ENCODE assay signal across 13 cellular contexts in the genomic region with DNA sequence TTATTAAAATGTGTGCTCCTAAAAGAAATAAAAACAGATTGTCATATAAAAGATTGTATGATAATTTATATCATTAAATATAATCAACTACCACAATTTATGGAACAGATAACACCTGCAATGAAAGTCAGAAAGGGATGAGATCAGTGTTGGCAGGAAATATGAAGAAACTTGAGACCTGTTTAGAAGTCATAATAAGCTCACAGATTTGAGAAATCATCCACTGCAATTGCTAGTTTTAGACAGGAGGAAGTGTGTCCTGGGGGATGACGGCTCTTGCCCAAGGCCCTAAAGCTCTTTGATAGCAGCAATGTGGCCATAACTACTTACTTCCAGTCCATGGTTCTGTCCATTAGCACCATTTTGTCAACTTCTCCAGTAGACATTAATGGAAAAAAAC.
DNase-seq lines count a peak whose midpoint lies in the region; ATAC-seq and TF ChIP-seq lines count a peak whose summit lies in the region.
"Had no signal": no experiment of that assay in that cellular context is flagged by ENCODE, and none has a peak within 500 bp of the region (broad histone marks: within the 10 kb centered on the region; RNA-seq: fewer than 3 reads in every experiment).

No MANE protein-coding gene starts in this region.

- no peak overlapping the region for H4K5ac ChIP-seq in IMR-90 (ENCODE audit: low read depth, low read length)
- H4K5ac ChIP-seq in mesendoderm (ENCODE audit: low read length) = no peak overlapping the region

- no peak overlapping the region for H2AK9ac ChIP-seq in IMR-90 (replicated peaks; ENCODE audit: low read depth, low read length, poor library complexity)

- no peak overlapping the region for H3K56ac ChIP-seq in IMR-90 (ENCODE audit: extremely low read depth, insufficient read depth, low read length)
- no peak overlapping the region for H3K56ac ChIP-seq in mesendoderm (ENCODE audit: low read length)

- TF ChIP-seq POLR2A in IMR-90 (IDR thresholded peaks at IDR 0.05; ENCODE audit: low read depth, low read length) = no peak

- no peak overlapping the region for H4K8ac ChIP-seq in IMR-90 (ENCODE audit: low read depth in 2 of 2, low read length in 2 of 2)
- no peak overlapping the region for H4K8ac ChIP-seq in mesendoderm (ENCODE audit: low read depth, low read length)

- no peaks in the 10 kb centered on the region for H3K79me1 ChIP-seq in IMR-90 (ENCODE audit: low read depth in 1 of 2, low read length in 2 of 2)
- no peaks in the 10 kb centered on the region for H3K79me1 ChIP-seq in mesendoderm (ENCODE audit: low read length)

- H3K23ac ChIP-seq in IMR-90 (ENCODE audit: low read depth, low read length) (no peak overlapping the region), mesendoderm (ENCODE audit: low read length) (no peak overlapping the region)

- no peak overlapping the region for H2BK5ac ChIP-seq in IMR-90 (ENCODE audit: low read depth, low read length, poor library complexity, severe bottlenecking)
- H2BK5ac ChIP-seq in mesendoderm (ENCODE audit: low read length) = no peak overlapping the region

- H3K36me3 ChIP-seq in IMR-90 (ENCODE audit: control insufficient read depth, insufficient read depth, low read length) (no peaks in the 10 kb centered on the region), mesendoderm (ENCODE audit: control insufficient read depth, insufficient read depth, low read length) (no peaks in the 10 kb centered on the region)
- H3K36me3 ChIP-seq: BLaER1 treated with 17β-estradiol and CSF1 and Interleukin-3, amounts not matched to agents 10 nM and 100 nM had no signal

- BruUV-seq in IMR-90 (replicated peaks; lab: Mats Ljungman, UMichigan) = no TSS peak

- H3K14ac ChIP-seq in IMR-90 (replicated peaks; ENCODE audit: low read depth, low read length) = no peak overlapping the region

- H3K4me2 ChIP-seq in IMR-90 (ENCODE audit: low read depth, low read length) = no peak overlapping the region
- H3K4me2 ChIP-seq in mesendoderm (ENCODE audit: low read length) = no peak overlapping the region
- H3K4me2 ChIP-seq: BLaER1 treated with 17β-estradiol and CSF1 and Interleukin-3, amounts not matched to agents 10 nM and 100 nM had no signal

- no peaks in the 10 kb centered on the region for H3K9me1 ChIP-seq in IMR-90 (ENCODE audit: insufficient read depth, low read length)

- H2BK120ac ChIP-seq in IMR-90 (ENCODE audit: low read depth, low read length) = no peak overlapping the region
- no peak overlapping the region for H2BK120ac ChIP-seq in mesendoderm (ENCODE audit: low read depth, low read length)

- no CpG with 5 or more reads among the region's 1 CpG for WGBS in IMR-90 (ENCODE audit: extremely low coverage in 2 of 2, insufficient read length in 1 of 2), 2 experiments
- WGBS in mesendoderm (ENCODE audit: extremely low coverage, insufficient coverage, low lambda C conversion rate) = no CpG with 5 or more reads among the region's 1 CpG

- H2AK5ac ChIP-seq in IMR-90 (ENCODE audit: low read depth, low read length) (no peak overlapping the region), mesendoderm (ENCODE audit: low read length) (no peak overlapping the region)

- no peak overlapping the region for H4K91ac ChIP-seq in IMR-90 (ENCODE audit: insufficient read depth, low read depth, low read length)

- no peak for ATAC-seq in IMR-90 (ENCODE audit: low read depth)
- no peak for ATAC-seq in SK-N-SH treated with all-trans-retinoic acid at 6 μM for 48 hours

- no peak overlapping the region for H2BK15ac ChIP-seq in IMR-90 (ENCODE audit: low read depth, low read length)
- H2BK15ac ChIP-seq in mesendoderm (replicated peaks; ENCODE audit: low read depth) = no peak overlapping the region

- H3K4ac ChIP-seq in IMR-90 (ENCODE audit: low read depth, low read length) = no peak overlapping the region
- no peak overlapping the region for H3K4ac ChIP-seq in mesendoderm (ENCODE audit: low read depth, low read length)

- CTCF ChIA-PET in IMR-90 (lab: Yijun Ruan, JAX) = interaction anchor here (0.5 kb wide), 1 partner anchor 129 kb away, joined by 3 read pairs; no protein-coding TSS in a partner anchor

- no peak for TF ChIP-seq RAD21 in IMR-90 (IDR thresholded peaks at IDR 0.05; ENCODE audit: low read length)

- H3K4me1 ChIP-seq in IMR-90 (ENCODE audit: control insufficient read depth, insufficient read depth, low read length) = no peaks in the 10 kb centered on the region; the same call in 1 of the 2 replicates
- peaks cover 9% of the 10 kb centered on the region for H3K4me1 ChIP-seq in mesendoderm (ENCODE audit: control insufficient read depth, low read depth, low read length)
- H3K4me1 ChIP-seq: BLaER1 treated with 17β-estradiol and CSF1 and Interleukin-3, amounts not matched to agents 10 nM and 100 nM had no signal

- H3K27me3 ChIP-seq in IMR-90 (ENCODE audit: control insufficient read depth, insufficient read depth, low read length) = no peaks in the 10 kb centered on the region
- H3K27me3 ChIP-seq in mesendoderm (ENCODE audit: insufficient read depth, low read length, poor library complexity) = no peaks in the 10 kb centered on the region
- H3K27me3 ChIP-seq: BLaER1 treated with 17β-estradiol and CSF1 and Interleukin-3, amounts not matched to agents 10 nM and 100 nM had no signal

- no peaks in the 10 kb centered on the region for H4K20me1 ChIP-seq in IMR-90 (ENCODE audit: insufficient read depth, low read length)
- H4K20me1 ChIP-seq: BLaER1 treated with 17β-estradiol and CSF1 and Interleukin-3, amounts not matched to agents 10 nM and 100 nM had no signal

- DNase-seq in NCI-H2171 treated with DMSO at 0.1 percent for 48 hours (lab: John Stamatoyannopoulos, UW) (peak; percentile 28), NCI-H2171 (lab: John Stamatoyannopoulos, UW) (no peak), IMR-90 (peak; percentile 1), NOMO-1 (lab: John Stamatoyannopoulos, UW; ENCODE audit: unreplicated experiment in 2 of 2) (peak; percentile 27 to 58), iris pigment epithelial cell (ENCODE audit: low read depth) (peak; percentile 47), mesendoderm (no peak)
- DNase-seq: ACHN; CD4-positive, CD25-positive, alpha-beta regulatory T cell; GF-D8; GOT3; H9 had no signal

- POLR2A ChIA-PET in IMR-90 (lab: Charles Lee; ENCODE audit: unreplicated experiment) = no interaction called here

- no peaks in the 10 kb centered on the region for H3K9me3 ChIP-seq in IMR-90 (ENCODE audit: control insufficient read depth, insufficient read depth, low read length)
- H3K9me3 ChIP-seq: BLaER1 treated with 17β-estradiol and CSF1 and Interleukin-3, amounts not matched to agents 10 nM and 100 nM had no signal

- H3K9ac ChIP-seq in IMR-90 (ENCODE audit: low read depth, low read length) = no peak overlapping the region
- no peak overlapping the region for H3K9ac ChIP-seq in mesendoderm (ENCODE audit: low read length)
- H3K9ac ChIP-seq: BLaER1 treated with 17β-estradiol and CSF1 and Interleukin-3, amounts not matched to agents 10 nM and 100 nM had no signal

- no peak overlapping the region for H2AFZ ChIP-seq in IMR-90 (replicated peaks; ENCODE audit: low read length, poor library complexity)

- H3K27ac ChIP-seq in IMR-90 (ENCODE audit: insufficient read depth, low read length) (no peak overlapping the region), mesendoderm (ENCODE audit: low read depth, low read length) (no peak overlapping the region)
- H3K27ac ChIP-seq: BLaER1 treated with 17β-estradiol and CSF1 and Interleukin-3, amounts not matched to agents 10 nM and 100 nM had no signal

- no peak overlapping the region for H3K18ac ChIP-seq in IMR-90 (ENCODE audit: low read depth, low read length)
- no peak overlapping the region for H3K18ac ChIP-seq in mesendoderm (ENCODE audit: low read length)

- no peaks in the 10 kb centered on the region for H3K79me2 ChIP-seq in mesendoderm (ENCODE audit: control insufficient read depth, insufficient read depth, low read length)

- H2BK20ac ChIP-seq in IMR-90 (ENCODE audit: low read depth, low read length) = no peak overlapping the region

- in situ Hi-C loops in IMR-90 (cut with MboI; ENCODE audit: low sequenced_read_pairs) = no loop called here

- TF ChIP-seq CTCF in IMR-90 (conservative IDR thresholded peaks at IDR 0.05; ENCODE audit: low read depth, low read length) = no peak

- intact Hi-C loops in IMR-90 (cut with micrococcal nuclease) = no loop called here

- dilution Hi-C loops in IMR-90 (cut with HindIII; ENCODE audit: low sequenced_read_pairs, unreplicated experiment) = no loop called here

- H3K4me3 ChIP-seq in IMR-90 (ENCODE audit: insufficient read depth, low read depth, low read length) (no peak overlapping the region), mesendoderm (ENCODE audit: low read length) (no peak overlapping the region)
- H3K4me3 ChIP-seq: BLaER1 treated with 17β-estradiol and CSF1 and Interleukin-3, amounts not matched to agents 10 nM and 100 nM had no signal

TF ChIP-seq in IMR-90, 13 proteins besides CTCF, POLR2A, EP300 and RAD21:
- TF ChIP-seq SMC3 (IDR thresholded peaks at IDR 0.05; ENCODE audit: low read depth, low read length) (no peak), MXI1 (IDR thresholded peaks at IDR 0.05; ENCODE audit: borderline replicate concordance, low read depth, low read length) (no peak), CHD1 (IDR thresholded peaks at IDR 0.05; ENCODE audit: low read depth, low read length) (no peak), FOS (IDR thresholded peaks at IDR 0.05; ENCODE audit: low read depth, low read length) (no peak)
- TF ChIP-seq, protein P1, sequence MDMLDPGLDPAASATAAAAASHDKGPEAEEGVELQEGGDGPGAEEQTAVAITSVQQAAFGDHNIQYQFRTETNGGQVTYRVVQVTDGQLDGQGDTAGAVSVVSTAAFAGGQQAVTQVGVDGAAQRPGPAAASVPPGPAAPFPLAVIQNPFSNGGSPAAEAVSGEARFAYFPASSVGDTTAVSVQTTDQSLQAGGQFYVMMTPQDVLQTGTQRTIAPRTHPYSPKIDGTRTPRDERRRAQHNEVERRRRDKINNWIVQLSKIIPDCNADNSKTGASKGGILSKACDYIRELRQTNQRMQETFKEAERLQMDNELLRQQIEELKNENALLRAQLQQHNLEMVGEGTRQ (IDR thresholded peaks at IDR 0.05; ENCODE audit: low read depth, low read length) = no peak

TF ChIP-seq in SK-N-SH treated with all-trans-retinoic acid at 6 μM for 48 hours, 23 proteins besides CTCF, POLR2A, EP300 and RAD21 (continues in another document):
- no peak for TF ChIP-seq GLIS3 (CRISPR knock-in tag; IDR thresholded peaks at IDR 0.05)
- TF ChIP-seq ARNTL (CRISPR knock-in tag; IDR thresholded peaks at IDR 0.05; ENCODE audit: borderline replicate concordance, low read depth) = no peak
- no peak for TF ChIP-seq ZNF565 (CRISPR knock-in tag; conservative IDR thresholded peaks at IDR 0.05; ENCODE audit: low read depth)
- no peak for TF ChIP-seq BACH2 (CRISPR knock-in tag; IDR thresholded peaks at IDR 0.05; ENCODE audit: borderline replicate concordance)
- no peak for TF ChIP-seq ZC3H10 (CRISPR knock-in tag; IDR thresholded peaks at IDR 0.05)

Comparison
In these comparisons a context has a peak if more than half of its experiments do, and no peak if none do; other contexts are left out.
1. DNase-seq: peak in NCI-H2171 treated with DMSO at 0.1 percent for 48 hours (single experiment), IMR-90 (single experiment), NOMO-1 (2 of 2) and iris pigment epithelial cell (single experiment); none in NCI-H2171 (single experiment) and mesendoderm (single experiment).